In the genomic region with DNA sequence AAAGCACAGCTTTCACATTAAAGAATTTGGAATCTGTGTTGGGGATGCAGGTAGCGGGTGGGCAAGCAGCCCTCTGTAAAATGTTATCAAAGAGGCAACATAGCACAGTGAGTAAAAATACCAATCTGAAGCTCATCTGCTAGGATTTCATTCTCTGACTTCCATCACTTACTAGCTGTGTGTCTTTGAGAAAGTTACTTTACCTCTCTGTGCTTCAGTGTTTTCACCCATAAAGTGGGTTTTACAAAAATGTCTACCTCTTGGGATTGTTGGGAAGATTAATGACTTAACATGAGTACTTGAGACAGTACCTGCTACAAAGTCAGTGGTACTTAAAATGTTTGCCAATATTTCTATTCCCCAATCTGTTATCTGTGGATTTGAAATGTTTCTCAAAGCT, we compare ENCODE assay signal across 10 cellular contexts.
"Had no signal": no experiment of that assay in that cellular context is flagged by ENCODE, and none has a peak within 500 bp of the region (broad histone marks: within the 10 kb centered on the region; RNA-seq: fewer than 3 reads in every experiment).

No MANE protein-coding gene starts in this region.

- ATAC-seq: HCT116, HepG2 had no signal

- H3K9me3 ChIP-seq: HAP-1 had no signal

- H3K4me3 ChIP-seq: GM23248, HAP-1 had no signal

- H2AFZ ChIP-seq: GM23248 had no signal

- H3K36me3 Mint-ChIP-seq: IgD-negative memory B cell had no signal

- DNase-seq: GM23248, GOT3, H7, HFFc6, KG1 had no signal

- H3K4me1 ChIP-seq: HAP-1 had no signal

- H3K27ac Mint-ChIP-seq: HFFc6, IgD-negative memory B cell had no signal

- H3K4me1 Mint-ChIP-seq: IgD-negative memory B cell had no signal

- H3K9ac ChIP-seq: GM23248 had no signal

- H3K27ac ChIP-seq: GM23248, HL-60 had no signal

- H3K4me3 Mint-ChIP-seq: HFFc6, IgD-negative memory B cell had no signal

- FAIRE-seq: HepG2 had no signal

- H3K9me3 Mint-ChIP-seq: HFFc6, IgD-negative memory B cell had no signal

- H3K36me3 ChIP-seq: HAP-1 had no signal
